Comparison of ENCODE assay signal across 1 cellular context in genomic region chr3:160450846-160451245, GRCh38.
TF ChIP-seq lines count a peak whose summit lies in the region.

No MANE protein-coding gene starts in this region.

TF ChIP-seq in H1, 55 proteins besides CTCF, POLR2A, EP300 and RAD21:
- TF ChIP-seq ATF3 (IDR thresholded peaks at IDR 0.05; ENCODE audit: insufficient read depth, low read depth, low read length), result no peak
- no peak for TF ChIP-seq ATF2 (IDR thresholded peaks at IDR 0.05; ENCODE audit: low read length)
- TF ChIP-seq GABPA (IDR thresholded peaks at IDR 0.05; ENCODE audit: borderline replicate concordance, insufficient read depth, low read length), result no peak
- no peak for TF ChIP-seq TCF12 (IDR thresholded peaks at IDR 0.05; ENCODE audit: low read depth, low read length)
- no peak for TF ChIP-seq GTF2F1 (IDR thresholded peaks at IDR 0.05; ENCODE audit: borderline replicate concordance, low read depth, low read length)
- TF ChIP-seq SP4 (IDR thresholded peaks at IDR 0.05; ENCODE audit: low read length), result no peak
- TF ChIP-seq JUND (IDR thresholded peaks at IDR 0.05; ENCODE audit: low read length), result no peak
- no peak for TF ChIP-seq NANOG (IDR thresholded peaks at IDR 0.05; ENCODE audit: insufficient read depth, low read depth, low read length, poor library complexity, severe bottlenecking)
- no peak for TF ChIP-seq CTBP2 (IDR thresholded peaks at IDR 0.05; ENCODE audit: borderline replicate concordance, insufficient read depth, insufficient read length, low read length)
TF ChIP-seq in H1: peak in this region for 0.
